Comparison of ENCODE assay signal across 8 cellular contexts in genomic region chr18:76491436-76491800, GRCh38. TPM values are rescaled to one million over a fixed set of nuclear protein-coding genes. Genes with fewer than 3 reads are reported as not detected.
DNase-seq lines count a peak whose midpoint lies in the region; ATAC-seq, FAIRE-seq and TF ChIP-seq lines count a peak whose summit lies in the region.

No MANE protein-coding gene starts in this region.

- ATAC-seq in lung (ENCODE audit: insufficient read depth, low FRiP score): peak; percentile 33
- ATAC-seq in GM21367 (IDR thresholded peaks at IDR 0.05; ENCODE audit: unreplicated experiment): no peak
- ATAC-seq in HG02588 (IDR thresholded peaks at IDR 0.05; ENCODE audit: unreplicated experiment): no peak

- POLR2A ChIA-PET in activated CD4-positive, alpha-beta memory T cell treated with anti-CD3 and anti-CD28 coated beads for 36 hours (lab: Charles Lee): no interaction called here

- peak overlapping the region; percentile 84 for H3K4me3 Mint-ChIP-seq in activated CD4-positive, alpha-beta memory T cell treated with anti-CD3 and anti-CD28 coated beads for 36 hours

- H3K4me1 ChIP-seq in lung (ENCODE audit: control insufficient read depth in 2 of 2, insufficient read depth in 2 of 2, low read length in 2 of 2): peaks cover 2 to 6% of the 10 kb centered on the region in 2 donors

- H3K36me3 ChIP-seq in lung (ENCODE audit: control insufficient read depth in 2 of 2, insufficient read depth in 2 of 2, low read length in 2 of 2): no peaks in the 10 kb centered on the region

- intact Hi-C loops in activated CD4-positive, alpha-beta memory T cell treated with anti-CD3 and anti-CD28 coated beads for 36 hours (cut with micrococcal nuclease): loop anchor here (5.0 to 10.0 kb wide), 6 partner anchors 94 to 1997 kb away; partner anchors contain the start of genes CNDP2 and TSHZ1

- H3K27me3 Mint-ChIP-seq in activated CD4-positive, alpha-beta memory T cell treated with anti-CD3 and anti-CD28 coated beads for 36 hours: peaks cover 56% of the 10 kb centered on the region

- no peak for FAIRE-seq in GM18507 (lab: Jason Lieb, UNC)

- H3K9me3 Mint-ChIP-seq in activated CD4-positive, alpha-beta memory T cell treated with anti-CD3 and anti-CD28 coated beads for 36 hours: no peaks in the 10 kb centered on the region

- H3K4me3 ChIP-seq in lung: peak overlapping the region; percentile 37

- H3K27me3 ChIP-seq in lung (ENCODE audit: control insufficient read depth, insufficient read depth): no peaks in the 10 kb centered on the region

- 1 to 2% methylated on average over 11 to 37 of the region's 37 CpGs for WGBS in lung, 2 donors

- H3K27ac ChIP-seq in lung (ENCODE audit: low read depth in 1 of 2, low read length in 1 of 2): peak overlapping the region; percentile 56 to 81

- no peak for TF ChIP-seq CTCF in lung (IDR thresholded peaks at IDR 0.05; ENCODE audit: control extremely low read depth, extremely low read depth)

- no peaks in the 10 kb centered on the region for H3K36me3 Mint-ChIP-seq in activated CD4-positive, alpha-beta memory T cell treated with anti-CD3 and anti-CD28 coated beads for 36 hours

- H3K4me1 Mint-ChIP-seq in activated CD4-positive, alpha-beta memory T cell treated with anti-CD3 and anti-CD28 coated beads for 36 hours (ENCODE audit: low read depth): peaks cover 33% of the 10 kb centered on the region

- H3K9me3 ChIP-seq in lung (ENCODE audit: control insufficient read depth in 2 of 2, insufficient read depth in 1 of 2, low read length in 1 of 2): no peaks in the 10 kb centered on the region

- no peak overlapping the region for H3K27ac Mint-ChIP-seq in activated CD4-positive, alpha-beta memory T cell treated with anti-CD3 and anti-CD28 coated beads for 36 hours

- DNase-seq in GM18507 (ENCODE audit: extremely low spot score, insufficient read length, low read depth): peak; percentile 50
- peak; percentile 74 for DNase-seq in NCI-H146 treated with DMSO at 0.1 percent for 48 hours (lab: John Stamatoyannopoulos, UW; ENCODE audit: unreplicated experiment)
- peak; percentile 64 for DNase-seq in activated CD4-positive, alpha-beta memory T cell treated with anti-CD3 and anti-CD28 coated beads for 36 hours
- DNase-seq in effector CD4-positive, alpha-beta T cell: peak; percentile 24
- peak; percentile 79 for DNase-seq in lung (ENCODE audit: low spot score)
- DNase-seq in stimulated activated CD8-positive, alpha-beta memory T cell treated with anti-CD3 and anti-CD28 coated beads, Interleukin-4, amount 100 ng/mL, for 1 hour (ENCODE audit: low read depth in 2 of 2, low spot score in 1 of 2): peak; percentile 43 to 61

- CTCF ChIA-PET in activated CD4-positive, alpha-beta memory T cell treated with anti-CD3 and anti-CD28 coated beads for 36 hours (lab: Charles Lee): no interaction called here

RNA-seq across cellular contexts. Expression of gene ZNF516, which starts 3.6 kb away (rescaled TPM):
- total RNA-seq in activated CD4-positive, alpha-beta memory T cell treated with anti-CD3 and anti-CD28 coated beads for 36 hours: 1 to 10 TPM; 2.7 to 4.8 TPM
- 10 to 100 TPM; 44.3 to 45.4 TPM for total RNA-seq in lung
- 1 to 10 TPM; 7.7 to 8.4 TPM for polyA plus RNA-seq in lung

Comparison
In these comparisons a context has a peak if more than half of its experiments do, and no peak if none do; other contexts are left out.
1. DNase-seq: peak in every context shown above with its lines; median percentile 79 in lung; 74 in NCI-H146 treated with DMSO at 0.1 percent for 48 hours; 64 in activated CD4-positive, alpha-beta memory T cell treated with anti-CD3 and anti-CD28 coated beads for 36 hours; 52 in stimulated activated CD8-positive, alpha-beta memory T cell treated with anti-CD3 and anti-CD28 coated beads, Interleukin-4, amount 100 ng/mL, for 1 hour; 50 in GM18507; 24 in effector CD4-positive, alpha-beta T cell.
2. RNA of gene ZNF516, which starts 3.6 kb away (total RNA-seq): 44.3 to 45.4 TPM in lung; 2.7 to 4.8 TPM in activated CD4-positive, alpha-beta memory T cell treated with anti-CD3 and anti-CD28 coated beads for 36 hours; every median in the first group is over 4 times any median in the second.